Comparison of ENCODE assay signal across 13 cellular contexts in the genomic region with DNA sequence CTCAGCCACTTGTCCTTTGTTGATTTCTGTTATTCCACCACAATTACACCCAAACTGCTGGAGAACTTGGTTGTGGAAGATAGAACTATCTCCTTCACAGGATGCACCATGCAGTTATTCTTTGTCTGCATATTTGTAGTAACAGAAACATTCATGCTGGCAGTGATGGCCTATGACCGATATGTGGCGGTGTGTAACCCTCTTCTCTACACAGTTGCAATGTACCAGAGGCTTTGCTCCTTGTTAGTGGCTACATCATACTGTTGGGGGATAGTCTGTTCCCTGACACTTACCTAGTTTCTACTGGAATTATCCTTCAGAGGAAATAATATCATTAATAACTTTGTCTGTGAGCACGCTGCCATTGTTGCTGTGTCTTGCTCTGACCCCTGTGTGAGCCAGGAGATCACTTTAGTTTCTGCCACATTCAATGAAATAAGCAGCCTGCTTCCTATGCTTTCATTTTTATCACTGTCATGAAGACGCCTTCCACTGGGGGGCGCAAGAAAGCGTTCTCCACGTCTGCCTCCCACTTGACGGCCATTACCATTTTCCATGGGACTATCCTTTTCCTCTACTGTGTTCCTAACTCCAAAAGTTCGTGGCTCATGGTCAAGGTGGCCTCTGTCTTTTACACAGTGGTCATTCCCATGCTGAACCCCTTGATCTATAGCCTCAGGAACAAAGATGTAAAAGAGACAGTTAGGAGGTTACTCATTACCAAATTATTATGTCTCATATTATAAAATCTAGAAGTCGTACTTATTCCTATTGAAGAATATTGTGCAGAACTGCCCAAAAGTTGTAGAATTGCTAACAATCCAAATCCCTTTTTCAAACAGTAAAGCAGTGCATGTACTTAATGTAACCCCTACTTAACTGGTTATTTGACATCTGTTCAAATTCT. TPM values are rescaled to one million over a fixed set of nuclear protein-coding genes. Genes with fewer than 3 reads are reported as not detected.
A peak's percentile ranks its signal among the peaks of the same experiment; 100 is the strongest.
DNase-seq lines count a peak whose midpoint lies in the region; ATAC-seq, FAIRE-seq and TF ChIP-seq lines count a peak whose summit lies in the region.
"Had no signal": no experiment of that assay in that cellular context is flagged by ENCODE, and none has a peak within 500 bp of the region (broad histone marks: within the 10 kb centered on the region; RNA-seq: fewer than 3 reads in every experiment).

No MANE protein-coding gene starts in this region.

- 28 to 30% (median 29%) methylated on average over 10 of the region's 10 CpGs for WGBS in stomach, 5 donors

- H3K4me3 ChIP-seq in KMS-11 (IDR thresholded peaks at IDR 0.05; ENCODE audit: insufficient read depth, low read depth, low read length) (no peak overlapping the region), brain microvascular endothelial cell (ENCODE audit: low read depth, low read length) (no peak overlapping the region), coronary artery (no peak overlapping the region), stomach (no peak overlapping the region)

- H3K9me3 ChIP-seq in T-helper 17 cell (ENCODE audit: control insufficient read depth, low read length, poor library complexity, severe bottlenecking) (no peaks in the 10 kb centered on the region), stomach (peaks cover 0 to 15% (median 12%) of the 10 kb centered on the region in 4 donors)

- intact Hi-C loops in Calu3 (cut with micrococcal nuclease; ENCODE audit: unreplicated experiment), result no loop called here
- intact Hi-C loops in stomach (cut with DNase I; ENCODE audit: low total_unique reads), result no loop called here

- H3K27ac ChIP-seq in KMS-11 (no peak overlapping the region), brain microvascular endothelial cell (no peak overlapping the region), coronary artery (no peak overlapping the region), stomach (no peak overlapping the region)

- H3K27me3 Mint-ChIP-seq in Calu3 (ENCODE audit: unreplicated experiment) (no peaks in the 10 kb centered on the region), T-helper 17 cell (no peaks in the 10 kb centered on the region)
- H3K27me3 Mint-ChIP-seq: activated B cell treated with CpG ODN at 0.5 μM for 24 hours; activated naive CD4-positive, alpha-beta T cell treated with anti-CD3 and anti-CD28 coated beads, Interleukin-2, amount 50 U/mL, for 24 hours had no signal

- H3K36me3 Mint-ChIP-seq in Calu3 (ENCODE audit: insufficient read depth, unreplicated experiment) (no peaks in the 10 kb centered on the region), T-helper 17 cell (ENCODE audit: low read depth) (no peaks in the 10 kb centered on the region)
- H3K36me3 Mint-ChIP-seq: activated naive CD4-positive, alpha-beta T cell treated with anti-CD3 and anti-CD28 coated beads, Interleukin-2, amount 50 U/mL, for 24 hours had no signal

- BruUV-seq in Calu3 (replicated peaks; lab: Mats Ljungman, UMichigan), result no TSS peak

- CTCF ChIA-PET in Calu3 (lab: Charles Lee), result no interaction called here

- H3K9ac ChIP-seq in KMS-11, result no peak overlapping the region

- no peaks in the 10 kb centered on the region for H3K79me2 ChIP-seq in KMS-11 (ENCODE audit: insufficient read depth, low read depth)

- H2AFZ ChIP-seq in KMS-11 (ENCODE audit: low read depth), result peak overlapping the region; percentile 45

- TF ChIP-seq POLR2A in GM12891 (IDR thresholded peaks at IDR 0.05; ENCODE audit: low read depth, low read length), result no peak
- TF ChIP-seq POLR2A in stomach (IDR thresholded peaks at IDR 0.05), result no peak

- TF ChIP-seq CTCF in Calu3 (IDR thresholded peaks at IDR 0.05; ENCODE audit: unreplicated experiment) (no peak), KMS-11 (conservative IDR thresholded peaks at IDR 0.05; ENCODE audit: low read depth, low read length) (peak; percentile 91), brain microvascular endothelial cell (IDR thresholded peaks at IDR 0.05; ENCODE audit: low read depth, low read length, missing control alignments) (peak; percentile 30), coronary artery (IDR thresholded peaks at IDR 0.05) (no peak), stomach (IDR thresholded peaks at IDR 0.05) (no peak)

- H3K36me3 ChIP-seq in KMS-11 (ENCODE audit: insufficient read depth) (no peaks in the 10 kb centered on the region), brain microvascular endothelial cell (replicated peaks) (no peaks in the 10 kb centered on the region), stomach (no peaks in the 10 kb centered on the region)

- FAIRE-seq in GM12891 (lab: Jason Lieb, UNC), result peak; percentile 70

- H3K27ac Mint-ChIP-seq in Calu3 (ENCODE audit: unreplicated experiment) (no peak overlapping the region), T-helper 17 cell (no peak overlapping the region)
- H3K27ac Mint-ChIP-seq: activated B cell treated with CpG ODN at 0.5 μM for 24 hours; activated naive CD4-positive, alpha-beta T cell treated with anti-CD3 and anti-CD28 coated beads, Interleukin-2, amount 50 U/mL, for 24 hours had no signal

- H3K4me3 Mint-ChIP-seq in Calu3 (ENCODE audit: low read depth, unreplicated experiment) (no peak overlapping the region), T-helper 17 cell (no peak overlapping the region)
- H3K4me3 Mint-ChIP-seq: activated B cell treated with CpG ODN at 0.5 μM for 24 hours; activated naive CD4-positive, alpha-beta T cell treated with anti-CD3 and anti-CD28 coated beads, Interleukin-2, amount 50 U/mL, for 24 hours had no signal

- in situ Hi-C loops in brain microvascular endothelial cell (cut with HindIII; ENCODE audit: low pct_ligation_motif_present, low sequenced_read_pairs) (no loop called here), G401 (cut with HindIII; ENCODE audit: low sequenced_read_pairs) (no loop called here)

- no peaks in the 10 kb centered on the region for H3K27me3 ChIP-seq in KMS-11 (ENCODE audit: insufficient read depth, low read depth)
- H3K27me3 ChIP-seq in brain microvascular endothelial cell (replicated peaks), result no peaks in the 10 kb centered on the region
- H3K27me3 ChIP-seq in stomach, result no peaks in the 10 kb centered on the region

- H3K4me1 Mint-ChIP-seq in Calu3 (ENCODE audit: low read depth, unreplicated experiment), result no peaks in the 10 kb centered on the region
- H3K4me1 Mint-ChIP-seq in T-helper 17 cell, result no peaks in the 10 kb centered on the region
- H3K4me1 Mint-ChIP-seq: activated B cell treated with CpG ODN at 0.5 μM for 24 hours; activated naive CD4-positive, alpha-beta T cell treated with anti-CD3 and anti-CD28 coated beads, Interleukin-2, amount 50 U/mL, for 24 hours had no signal

- no peak for TF ChIP-seq EP300 in stomach (IDR thresholded peaks at IDR 0.05)

- H3K4me1 ChIP-seq in KMS-11 (ENCODE audit: low read depth, poor library complexity, severe bottlenecking) (no peaks in the 10 kb centered on the region), stomach (no peaks in the 10 kb centered on the region)

- H3K9me3 Mint-ChIP-seq in Calu3 (ENCODE audit: low read depth, unreplicated experiment), result peaks cover 2% of the 10 kb centered on the region
- H3K9me3 Mint-ChIP-seq: activated B cell treated with CpG ODN at 0.5 μM for 24 hours; activated naive CD4-positive, alpha-beta T cell treated with anti-CD3 and anti-CD28 coated beads, Interleukin-2, amount 50 U/mL, for 24 hours had no signal

- H4K20me1 ChIP-seq in KMS-11 (ENCODE audit: insufficient read depth), result no peaks in the 10 kb centered on the region

- DNase-seq in Calu3, result peak; percentile 16
- no peak for DNase-seq in GM12891 (ENCODE audit: insufficient read length, low spot score)
- no peak for DNase-seq in brain microvascular endothelial cell
- DNase-seq in T-helper 17 cell, result no peak
- no peak for DNase-seq in coronary artery (ENCODE audit: low spot score)
- no peak for DNase-seq in G401 (ENCODE audit: low spot score)
- no peak for DNase-seq in stomach
- DNase-seq: activated B cell treated with CpG ODN at 0.5 μM for 24 hours; effector CD8-positive, alpha-beta T cell; GF-D8; hypothalamus had no signal

- no peak overlapping the region for H3K4me2 ChIP-seq in KMS-11

- ATAC-seq in T-helper 17 cell, result no peak

TF ChIP-seq in GM12891, 5 proteins besides CTCF, POLR2A, EP300 and RAD21:
- TF ChIP-seq POLR2AphosphoS5 (IDR thresholded peaks at IDR 0.05; ENCODE audit: low read depth, low read length) (no peak), PAX5 (IDR thresholded peaks at IDR 0.05; ENCODE audit: insufficient read depth, low read length, severe bottlenecking) (no peak), TAF1 (IDR thresholded peaks at IDR 0.05; ENCODE audit: low read depth, low read length) (no peak), SPI1 (IDR thresholded peaks at IDR 0.05; ENCODE audit: low read depth, low read length) (no peak), POU2F2 (IDR thresholded peaks at IDR 0.05; ENCODE audit: low read depth, low read length) (no peak)

RNA-seq across cellular contexts. Expression of gene OR4C6, which starts 53.2 kb away (rescaled TPM):
- total RNA-seq in Calu3 (2022), result 0.47 and 0.95 TPM in 2 replicates
- polyA plus RNA-seq in GM12891 (2012; ENCODE audit: low read depth, missing spikeins), result not detected
- total RNA-seq in T-helper 17 cell, result not detected
- total RNA-seq in G401 (2014; rRNA removed; shearing (Covaris generic)), result not detected in 2 replicates
- total RNA-seq in stomach, result not detected
- not detected for polyA plus RNA-seq in stomach
- total RNA-seq: activated B cell treated with CpG ODN at 0.5 μM for 24 hours had no signal

RNA-seq across cellular contexts. Expression of gene OR5D13, which starts 58.0 kb away (rescaled TPM):
- total RNA-seq in Calu3 (2022), result not detected in 2 replicates
- polyA plus RNA-seq in GM12891 (2012; ENCODE audit: low read depth, missing spikeins), result not detected
- not detected for total RNA-seq in T-helper 17 cell
- total RNA-seq in G401 (2014; rRNA removed; shearing (Covaris generic)), result not detected in 2 replicates
- total RNA-seq in stomach, result under 1 TPM in 1 of 5 donors, not detected in 4; 0.73 TPM
- not detected for polyA plus RNA-seq in stomach
- total RNA-seq: activated B cell treated with CpG ODN at 0.5 μM for 24 hours had no signal

Comparison
In these comparisons a context has a peak if more than half of its experiments do, and no peak if none do; other contexts are left out.
1. CTCF ChIP-seq: peak in KMS-11 (single experiment) and brain microvascular endothelial cell (single experiment); none in Calu3 (single experiment), coronary artery (single experiment) and stomach (0 of 7).